8 cellular contexts compared by ENCODE assay signal in the genomic region with DNA sequence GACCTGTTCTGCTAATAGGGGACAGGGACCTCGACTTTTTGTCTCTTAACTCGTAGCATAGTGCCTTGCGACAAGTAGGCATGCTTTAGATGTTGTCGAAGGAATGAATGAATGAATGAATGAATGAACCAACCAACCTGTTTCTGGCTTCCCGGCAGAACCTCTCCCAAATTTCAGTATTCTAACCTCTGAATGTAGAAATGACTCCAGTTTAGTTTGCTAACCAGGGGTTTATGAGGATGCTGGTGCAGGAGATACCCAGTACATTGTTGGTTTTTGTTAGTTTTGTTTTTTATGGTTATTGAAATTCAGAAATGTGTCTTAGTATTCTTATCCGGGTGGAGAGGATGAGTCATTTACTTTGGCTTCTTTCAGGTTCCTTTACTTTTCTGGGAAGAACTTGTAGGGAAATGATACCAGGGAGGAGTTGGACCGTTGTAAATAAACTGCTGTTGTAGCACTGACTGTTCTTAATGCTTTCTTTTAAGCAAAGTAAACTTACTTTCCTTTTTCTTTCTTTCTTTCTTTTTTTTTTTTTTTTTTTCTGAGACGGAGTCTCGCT. TPM values are rescaled to one million over a fixed set of nuclear protein-coding genes. Genes with fewer than 3 reads are reported as not detected.
DNase-seq lines count a peak whose midpoint lies in the region; ATAC-seq and TF ChIP-seq lines count a peak whose summit lies in the region.

No MANE protein-coding gene starts in this region.

- H3K36me3 ChIP-seq in GM06990 (ENCODE audit: control insufficient read depth, insufficient read depth, low read length): no peaks in the 10 kb centered on the region
- no peaks in the 10 kb centered on the region for H3K36me3 ChIP-seq in Panc1 (ENCODE audit: control insufficient read depth, insufficient read depth, low read length)
- H3K36me3 ChIP-seq in trophoblast cell (ENCODE audit: control insufficient read depth in 1 of 2, insufficient read depth in 2 of 2, low read length in 2 of 2): no peaks in the 10 kb centered on the region

- H2BK12ac ChIP-seq in trophoblast cell (ENCODE audit: low read length): no peak overlapping the region

- H2AK5ac ChIP-seq in trophoblast cell (ENCODE audit: low read length): no peak overlapping the region

- peaks cover 5% of the 10 kb centered on the region for H3K79me1 ChIP-seq in trophoblast cell (ENCODE audit: low read length)

- POLR2A ChIA-PET in Panc1 (lab: Charles Lee): interaction anchor here (0.7 kb wide), 2 partner anchors 25 to 124 kb away, joined by 6 to 14 read pairs; no protein-coding TSS in a partner anchor

- no peak overlapping the region for H2BK5ac ChIP-seq in trophoblast cell (ENCODE audit: low read depth, low read length, poor library complexity)

- H3K27ac ChIP-seq in Panc1 (ENCODE audit: low read length) (peak overlapping the region; percentile 97), epithelial cell of prostate (peak overlapping the region; percentile 62), trophoblast cell (ENCODE audit: low read depth, low read length) (no peak overlapping the region)

- no peak overlapping the region for H4K91ac ChIP-seq in trophoblast cell (ENCODE audit: low read depth, low read length)

- peak overlapping the region; percentile 49 for H4K12ac ChIP-seq in trophoblast cell (ENCODE audit: low read depth, low read length)

- no peak overlapping the region for H3K9ac ChIP-seq in trophoblast cell (ENCODE audit: low read length)

- H4K8ac ChIP-seq in trophoblast cell (ENCODE audit: low read depth, low read length): peak overlapping the region; percentile 91

- intact Hi-C loops in Panc1 (cut with micrococcal nuclease; ENCODE audit: unreplicated experiment): no loop called here

- H3K79me2 ChIP-seq in trophoblast cell (ENCODE audit: control insufficient read depth, insufficient read depth, low read length, poor library complexity): peaks cover 5% of the 10 kb centered on the region

- peak overlapping the region; percentile 57 for H3K18ac ChIP-seq in trophoblast cell (ENCODE audit: low read length)

- DNase-seq in GM06990 (ENCODE audit: extremely low read depth, insufficient read length) (no peak), Panc1 (ENCODE audit: low read depth, low spot score) (no peak), epithelial cell of prostate (ENCODE audit: low read depth, low spot score) (no peak), trophoblast cell (peak in 1 of 2 donors; percentile 58), NOMO-1 treated with DMSO at 0.1 percent for 48 hours (lab: John Stamatoyannopoulos, UW; ENCODE audit: unreplicated experiment) (no peak), hippocampal formation (lab: John Stamatoyannopoulos, UW) (no peak)

- TF ChIP-seq CTCF in GM06990 (IDR thresholded peaks at IDR 0.05; ENCODE audit: insufficient read depth, low read length, poor library complexity, severe bottlenecking) (no peak), Panc1 (IDR thresholded peaks at IDR 0.05) (no peak)

- peak overlapping the region; percentile 88 for H3K4me3 ChIP-seq in GM06990 (replicated peaks; ENCODE audit: low read depth, low read length)
- peak overlapping the region; percentile 65 to 93 for H3K4me3 ChIP-seq in Panc1 (ENCODE audit: low read depth in 2 of 2, low read length in 2 of 2)
- H3K4me3 ChIP-seq in trophoblast cell (ENCODE audit: low read depth, low read length): peak overlapping the region; percentile 87

- H3K27me3 ChIP-seq in GM06990 (replicated peaks; ENCODE audit: control insufficient read depth, insufficient read depth, low read length) (no peaks in the 10 kb centered on the region), Panc1 (ENCODE audit: control insufficient read depth, insufficient read depth, low read length) (no peaks in the 10 kb centered on the region), trophoblast cell (ENCODE audit: insufficient read depth, low read length) (no peaks in the 10 kb centered on the region)

- CTCF ChIA-PET in Panc1 (lab: Charles Lee): no interaction called here

- H3K14ac ChIP-seq in trophoblast cell (ENCODE audit: low read length): peak overlapping the region; percentile 76

- H3K4me1 ChIP-seq in Panc1 (ENCODE audit: control insufficient read depth, insufficient read depth, low read length): 0 out of 2 replicates have a peak, but pooled peaks cover 7% of the 10 kb centered on the region
- H3K4me1 ChIP-seq in trophoblast cell (ENCODE audit: control insufficient read depth in 1 of 2, insufficient read depth in 2 of 2, low read length in 2 of 2): peaks cover 0 to 4% of the 10 kb centered on the region in 2 experiments

- H3K9me3 ChIP-seq in Panc1 (ENCODE audit: control insufficient read depth, insufficient read depth, low read depth, low read length) (no peaks in the 10 kb centered on the region), trophoblast cell (ENCODE audit: insufficient read depth, low read depth, low read length) (no peaks in the 10 kb centered on the region)

- peak overlapping the region; percentile 89 for H3K4me2 ChIP-seq in trophoblast cell (ENCODE audit: low read length)

- WGBS in trophoblast cell (ENCODE audit: extremely low coverage, insufficient coverage, insufficient read length): no CpG with 5 or more reads among the region's 9 CpGs

- H2AFZ ChIP-seq in trophoblast cell (ENCODE audit: insufficient read depth, low read length, poor library complexity): peak overlapping the region; percentile 85

- ATAC-seq in Panc1 (peak; percentile 6), GM21529 (IDR thresholded peaks at IDR 0.05; ENCODE audit: unreplicated experiment) (no peak), HG02610 (IDR thresholded peaks at IDR 0.05; ENCODE audit: unreplicated experiment) (no peak)

- peak overlapping the region; percentile 39 for H3K4ac ChIP-seq in trophoblast cell (ENCODE audit: low read depth, low read length)

- no peak overlapping the region for H2BK120ac ChIP-seq in trophoblast cell (ENCODE audit: insufficient read depth, low read length, poor library complexity)

- in situ Hi-C loops in Panc1 (cut with HindIII; ENCODE audit: low pct_unique_long_range_greater_than_20kb, low sequenced_read_pairs): no loop called here

- H3K23ac ChIP-seq in trophoblast cell (ENCODE audit: low read length): no peak overlapping the region

- no TSS peak for BruUV-seq in Panc1 (replicated peaks; lab: Mats Ljungman, UMichigan)

RNA-seq across cellular contexts. Expression of a gene that starts 29.6 kb away (rescaled TPM):
- 7.8 TPM for total RNA-seq in Panc1 (2021; ENCODE audit: unreplicated experiment)
- 9.6 TPM for polyA plus RNA-seq in Panc1 (2012; ENCODE audit: insufficient read length)
- 0.56 and 0.78 TPM in 2 replicates for polyA plus RNA-seq in trophoblast cell (2013)
